14 cellular contexts compared by ENCODE assay signal in genomic region chr11:115965754-115966504, GRCh38.
A peak's percentile ranks its signal among the peaks of the same experiment; 100 is the strongest.
DNase-seq lines count a peak whose midpoint lies in the region; ATAC-seq, FAIRE-seq and TF ChIP-seq lines count a peak whose summit lies in the region.
"Had no signal": no experiment of that assay in that cellular context is flagged by ENCODE, and none has a peak within 500 bp of the region (broad histone marks: within the 10 kb centered on the region; RNA-seq: fewer than 3 reads in every experiment).

No MANE protein-coding gene starts in this region.

- no peaks in the 10 kb centered on the region for H3K36me3 Mint-ChIP-seq in type B pancreatic cell
- H3K36me3 Mint-ChIP-seq: immature natural killer cell had no signal

- peaks cover 21% of the 10 kb centered on the region for H3K27me3 Mint-ChIP-seq in type B pancreatic cell
- H3K27me3 Mint-ChIP-seq: activated CD4-positive, alpha-beta T cell treated with anti-CD3 and anti-CD28 coated beads, Interleukin-2, amount 10 ng/mL, durations not matched to agents 7 days and 5 days had no signal

- peak; percentile 72 for ATAC-seq in lung (ENCODE audit: insufficient read depth, low FRiP score)
- ATAC-seq in GM21576 (IDR thresholded peaks at IDR 0.05; ENCODE audit: unreplicated experiment) = no peak
- ATAC-seq: natural killer cell treated with Interleukin-12 subunit alpha and Interleukin-12 subunit beta and Interleukin-15 and Interleukin-18, amount 100 ng/mL, for 72 hours had no signal

- no peak overlapping the region for H3K27ac Mint-ChIP-seq in type B pancreatic cell
- H3K27ac Mint-ChIP-seq: activated CD4-positive, alpha-beta T cell treated with anti-CD3 and anti-CD28 coated beads, Interleukin-2, amount 10 ng/mL, durations not matched to agents 7 days and 5 days; immature natural killer cell; natural killer cell treated with Interleukin-12 subunit alpha and Interleukin-12 subunit beta and Interleukin-15 and Interleukin-18, amount 100 ng/mL, for 72 hours; T-helper 1 cell treated with Interleukin-12 subunit alpha and Interleukin-12 subunit beta and Interleukin-4 antibody, amounts not matched to agents 30 μg/mL and 1 μg/mL, for 36 hours had no signal

- no peak for TF ChIP-seq POLR2A in vagina (IDR thresholded peaks at IDR 0.05)

- H3K27me3 ChIP-seq in BE2C (no peaks in the 10 kb centered on the region), SJSA1 (replicated peaks) (no peaks in the 10 kb centered on the region), lung (ENCODE audit: control insufficient read depth, insufficient read depth) (no peaks in the 10 kb centered on the region), vagina (no peaks in the 10 kb centered on the region)
- H3K27me3 ChIP-seq: BLaER1 had no signal

- TF ChIP-seq CTCF in BE2C (IDR thresholded peaks at IDR 0.05; ENCODE audit: low read depth, low read length) (no peak), lung (IDR thresholded peaks at IDR 0.05; ENCODE audit: control extremely low read depth, extremely low read depth) (no peak), vagina (IDR thresholded peaks at IDR 0.05) (no peak), type B pancreatic cell (conservative IDR thresholded peaks at IDR 0.05) (no peak)

- whole genome bisulfite sequencing in lung, 2 donors = 67 to 77% methylated on average over 14 of the region's 14 CpGs

- H3K9me3 ChIP-seq in BE2C = no peaks in the 10 kb centered on the region
- H3K9me3 ChIP-seq in SJSA1 (replicated peaks) = no peaks in the 10 kb centered on the region
- H3K9me3 ChIP-seq in lung (ENCODE audit: control insufficient read depth in 2 of 2, insufficient read depth in 1 of 2, low read length in 1 of 2) = no peaks in the 10 kb centered on the region
- no peaks in the 10 kb centered on the region for H3K9me3 ChIP-seq in vagina
- H3K9me3 ChIP-seq: BLaER1 had no signal

- H3K4me1 Mint-ChIP-seq in type B pancreatic cell (ENCODE audit: unreplicated experiment) = peaks cover 11% of the 10 kb centered on the region
- H3K4me1 Mint-ChIP-seq: activated CD4-positive, alpha-beta T cell treated with anti-CD3 and anti-CD28 coated beads, Interleukin-2, amount 10 ng/mL, durations not matched to agents 7 days and 5 days; immature natural killer cell had no signal

- H3K36me3 ChIP-seq in BE2C (no peaks in the 10 kb centered on the region), SJSA1 (no peaks in the 10 kb centered on the region), lung (ENCODE audit: control insufficient read depth in 2 of 2, insufficient read depth in 2 of 2, low read length in 2 of 2) (no peaks in the 10 kb centered on the region), vagina (no peaks in the 10 kb centered on the region)
- H3K36me3 ChIP-seq: BLaER1 had no signal

- H3K4me3 Mint-ChIP-seq in type B pancreatic cell = no peak overlapping the region
- H3K4me3 Mint-ChIP-seq: activated CD4-positive, alpha-beta T cell treated with anti-CD3 and anti-CD28 coated beads, Interleukin-2, amount 10 ng/mL, durations not matched to agents 7 days and 5 days; immature natural killer cell; natural killer cell treated with Interleukin-12 subunit alpha and Interleukin-12 subunit beta and Interleukin-15 and Interleukin-18, amount 100 ng/mL, for 72 hours; T-helper 1 cell treated with Interleukin-12 subunit alpha and Interleukin-12 subunit beta and Interleukin-4 antibody, amounts not matched to agents 30 μg/mL and 1 μg/mL, for 36 hours had no signal

- no peak for FAIRE-seq in GM19239 (lab: Jason Lieb, UNC)

- H3K4me3 ChIP-seq in BE2C (ENCODE audit: low read depth, low read length) (no peak overlapping the region), SJSA1 (no peak overlapping the region), lung (no peak overlapping the region), vagina (no peak overlapping the region)
- H3K4me3 ChIP-seq: BLaER1 had no signal

- H3K27ac ChIP-seq in SJSA1 (peak overlapping the region; percentile 43; the same call in 1 of the 2 replicates), lung (ENCODE audit: low read depth in 1 of 2, low read length in 1 of 2) (no peak overlapping the region), vagina (no peak overlapping the region)
- H3K27ac ChIP-seq: BLaER1 had no signal

- DNase-seq in BE2C (peak; percentile 54), H4 (ENCODE audit: low spot score) (peak; percentile 53), SJSA1 (ENCODE audit: low read depth in 1 of 2, low spot score in 2 of 2) (peak; percentile 50 to 52), lung (ENCODE audit: low spot score) (peak; percentile 64), vagina (ENCODE audit: extremely low spot score in 2 of 2) (no peak), GM19239 (ENCODE audit: insufficient read length, low spot score) (no peak), type B pancreatic cell (ENCODE audit: extremely low spot score, unreplicated experiment) (no peak)
- DNase-seq: activated CD4-positive, alpha-beta T cell treated with anti-CD3 and anti-CD28 coated beads, Interleukin-2, amount 10 ng/mL, durations not matched to agents 7 days and 5 days; H7; immature natural killer cell had no signal

- H3K4me1 ChIP-seq in BE2C (peaks cover 8% of the 10 kb centered on the region), SJSA1 (replicated peaks) (peaks cover 21% of the 10 kb centered on the region), lung (ENCODE audit: control insufficient read depth in 2 of 2, insufficient read depth in 2 of 2, low read length in 2 of 2) (no peaks in the 10 kb centered on the region), vagina (no peaks in the 10 kb centered on the region)
- H3K4me1 ChIP-seq: BLaER1 had no signal

- intact Hi-C loops in vagina (cut with DNase I) = no loop called here

- peaks cover 4% of the 10 kb centered on the region for H3K9me3 Mint-ChIP-seq in type B pancreatic cell
- H3K9me3 Mint-ChIP-seq: activated CD4-positive, alpha-beta T cell treated with anti-CD3 and anti-CD28 coated beads, Interleukin-2, amount 10 ng/mL, durations not matched to agents 7 days and 5 days; T-helper 1 cell treated with Interleukin-12 subunit alpha and Interleukin-12 subunit beta and Interleukin-4 antibody, amounts not matched to agents 30 μg/mL and 1 μg/mL, for 36 hours had no signal

Comparison
In these comparisons a context has a peak if more than half of its experiments do, and no peak if none do; other contexts are left out.
1. DNase-seq: peak in BE2C (single experiment), H4 (single experiment), SJSA1 (2 of 2) and lung (single experiment); none in vagina (0 of 2), GM19239 (single experiment) and type B pancreatic cell (single experiment).